Comparison of ENCODE assay signal across 8 cellular contexts in the genomic region with DNA sequence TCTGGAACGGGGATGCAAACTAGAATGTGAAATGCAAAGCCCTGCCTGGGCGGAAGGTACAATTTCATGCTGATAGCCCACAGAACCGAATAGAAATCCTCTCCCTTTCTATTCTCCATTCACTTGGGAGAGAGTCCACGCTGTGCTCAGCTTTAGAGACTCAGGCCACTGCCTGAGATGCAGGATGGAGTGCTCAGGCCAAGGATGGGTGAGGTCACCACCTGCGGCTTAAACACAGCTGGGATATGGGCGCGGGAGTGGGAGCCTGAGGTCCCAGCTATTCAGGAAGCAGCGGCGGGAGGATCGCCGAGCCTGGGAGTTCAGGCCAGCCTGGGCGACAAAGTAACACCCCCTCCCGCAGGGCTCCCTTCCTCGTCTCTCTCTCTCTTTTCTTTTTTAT. TPM values are rescaled to one million over a fixed set of nuclear protein-coding genes. Genes with fewer than 3 reads are reported as not detected.
DNase-seq lines count a peak whose midpoint lies in the region; ATAC-seq, FAIRE-seq and TF ChIP-seq lines count a peak whose summit lies in the region.

No MANE protein-coding gene starts in this region.

- TF ChIP-seq POLR2A in body of pancreas (IDR thresholded peaks at IDR 0.05) (no peak), spleen (IDR thresholded peaks at IDR 0.05) (no peak)

- peak; percentile 19 for ATAC-seq in GM18498 (IDR thresholded peaks at IDR 0.05; ENCODE audit: unreplicated experiment)
- ATAC-seq in body of pancreas: peak; percentile 27

- CTCF ChIA-PET in A673 (lab: Charles Lee) (no interaction called here), HEK293T (lab: Yijun Ruan, JAX) (no interaction called here)

- H3K36me3 ChIP-seq in A673 (ENCODE audit: insufficient read depth, low read length, poor library complexity, severe bottlenecking) (no peaks in the 10 kb centered on the region), body of pancreas (replicated peaks in 1 of 2; ENCODE audit: insufficient read depth in 1 of 2, low read depth in 2 of 2) (no peaks in the 10 kb centered on the region), keratinocyte (ENCODE audit: control insufficient read depth in 2 of 2, extremely low read depth in 1 of 2, insufficient read depth in 2 of 2, low read length in 2 of 2) (peaks cover 0 to 2% of the 10 kb centered on the region in 2 experiments), spleen (peaks cover 0 to 18% (median 4%) of the 10 kb centered on the region in 6 donors)

- H3K4me3 ChIP-seq in A673 (ENCODE audit: low read depth, low read length, poor library complexity, severe bottlenecking) (peak overlapping the region; percentile 58), body of pancreas (peak overlapping the region in 1 of 2 donors; percentile 31), keratinocyte (ENCODE audit: control insufficient read depth in 2 of 3, extremely low read depth in 1 of 3, insufficient read depth in 2 of 3, low read depth in 1 of 3, low read length in 3 of 3) (peak overlapping the region in 2 of 3 experiments; percentile 15 to 56), spleen (peak overlapping the region; percentile 41 to 80 (median 70))

- POLR2A ChIA-PET in A673 (lab: Charles Lee; ENCODE audit: low non-redundant PET) (no interaction called here), HEK293T (lab: Yijun Ruan, JAX) (no interaction called here)

- H3K9me3 ChIP-seq in A673 (ENCODE audit: low read depth, low read length, poor library complexity, severe bottlenecking) (no peaks in the 10 kb centered on the region), body of pancreas (no peaks in the 10 kb centered on the region), keratinocyte (ENCODE audit: control insufficient read depth, low read depth, low read length) (no peaks in the 10 kb centered on the region), spleen (peaks cover 0 to 44% (median 5%) of the 10 kb centered on the region in 8 donors)

- 13 to 25% methylated on average over 11 to 14 of the region's 14 CpGs for WGBS in body of pancreas, 2 donors
- 7 to 26% (median 14%) methylated on average over 13 to 14 of the region's 14 CpGs for WGBS in spleen, 5 donors

- no peaks in the 10 kb centered on the region for H3K9me1 ChIP-seq in keratinocyte (ENCODE audit: control insufficient read depth, extremely low read depth, insufficient read depth, low read length)

- intact Hi-C loops in A673 (cut with micrococcal nuclease; ENCODE audit: unreplicated experiment) (no loop called here), body of pancreas (cut with DNase I) (no loop called here), spleen (cut with DNase I; ENCODE audit: low total_unique reads) (loop anchor here (5.0 kb wide), 1 partner anchor 36 kb away; no protein-coding TSS in a partner anchor)

- H3K79me2 ChIP-seq in keratinocyte (ENCODE audit: control insufficient read depth, insufficient read depth, low read length): peaks cover 2% of the 10 kb centered on the region

- no peaks in the 10 kb centered on the region for H4K20me1 ChIP-seq in keratinocyte (ENCODE audit: control insufficient read depth, extremely low read depth, insufficient read depth, low read length)

- H2AFZ ChIP-seq in keratinocyte (ENCODE audit: control insufficient read depth, low read length): peak overlapping the region; percentile 64

- BruUV-seq in A673 (replicated peaks; lab: Mats Ljungman, UMichigan): TSS peak; percentile 72

- peak overlapping the region; percentile 84 for H3K4me2 ChIP-seq in keratinocyte (ENCODE audit: control insufficient read depth, extremely low read depth, insufficient read depth, low read depth, low read length)

- no peaks in the 10 kb centered on the region for H3K4me1 ChIP-seq in A673 (ENCODE audit: insufficient read depth, low read length, poor library complexity, severe bottlenecking)
- peaks cover 20% of the 10 kb centered on the region for H3K4me1 ChIP-seq in body of pancreas
- peaks cover 11% of the 10 kb centered on the region for H3K4me1 ChIP-seq in keratinocyte (ENCODE audit: control insufficient read depth, extremely low read depth, insufficient read depth, low read length)
- peaks cover 4 to 35% (median 18%) of the 10 kb centered on the region in 6 donors for H3K4me1 ChIP-seq in spleen

- FAIRE-seq in keratinocyte (lab: Jason Lieb, UNC): no peak

- H3K27me3 ChIP-seq in A673 (replicated peaks; ENCODE audit: insufficient read depth, low read depth, low read length, poor library complexity) (no peaks in the 10 kb centered on the region), body of pancreas (no peaks in the 10 kb centered on the region), keratinocyte (ENCODE audit: control insufficient read depth, extremely low read depth, insufficient read depth, low read length) (no peaks in the 10 kb centered on the region), spleen (replicated peaks in 1 of 7) (no peaks in the 10 kb centered on the region)

- H3K9ac ChIP-seq in keratinocyte (ENCODE audit: control insufficient read depth, extremely low read depth, insufficient read depth, low read length): no peak overlapping the region

- TF ChIP-seq CTCF in A673 (conservative IDR thresholded peaks at IDR 0.05; ENCODE audit: low read depth, low read length): no peak
- TF ChIP-seq CTCF in body of pancreas (IDR thresholded peaks at IDR 0.05): no peak
- TF ChIP-seq CTCF in keratinocyte (optimal IDR thresholded peaks at IDR 0.05 in 1 of 3, IDR thresholded peaks at IDR 0.05 in 1 of 3, conservative IDR thresholded peaks at IDR 0.05 in 1 of 3; ENCODE audit: extremely low read depth in 1 of 3, insufficient read depth in 2 of 3, low read length in 3 of 3): no peak
- no peak for TF ChIP-seq CTCF in spleen (IDR thresholded peaks at IDR 0.05 in 8 of 11, conservative IDR thresholded peaks at IDR 0.05 in 3 of 11)

- no peak overlapping the region for H3K27ac ChIP-seq in A673 (ENCODE audit: low read depth, low read length, poor library complexity, severe bottlenecking)
- H3K27ac ChIP-seq in body of pancreas: peak overlapping the region in 3 of 4 donors; percentile 37 to 91 (median 88)
- no peak overlapping the region for H3K27ac ChIP-seq in keratinocyte (ENCODE audit: control insufficient read depth, insufficient read depth, low read length)
- H3K27ac ChIP-seq in spleen: peak overlapping the region in 7 of 8 donors; percentile 89 to 93 (median 92)

- dilution Hi-C loops in keratinocyte (cut with MboI; ENCODE audit: extremely low pct_ligation_motif_present, low sequenced_read_pairs): no loop called here

- DNase-seq in A673 (ENCODE audit: low spot score): no peak
- DNase-seq in LoVo (ENCODE audit: low spot score): peak; percentile 8
- DNase-seq in body of pancreas: peak in 3 of 4 donors; percentile 13 to 24 (median 18)
- DNase-seq in keratinocyte (ENCODE audit: low read depth, low spot score): no peak
- peak; percentile 78 for DNase-seq in spleen
- DNase-seq in foreskin melanocyte: no peak
- no peak for DNase-seq in HEK293T (ENCODE audit: extremely low spot score)

TF ChIP-seq in HEK293T, 16 proteins besides CTCF, POLR2A, EP300 and RAD21:
- TF ChIP-seq, protein P1, sequence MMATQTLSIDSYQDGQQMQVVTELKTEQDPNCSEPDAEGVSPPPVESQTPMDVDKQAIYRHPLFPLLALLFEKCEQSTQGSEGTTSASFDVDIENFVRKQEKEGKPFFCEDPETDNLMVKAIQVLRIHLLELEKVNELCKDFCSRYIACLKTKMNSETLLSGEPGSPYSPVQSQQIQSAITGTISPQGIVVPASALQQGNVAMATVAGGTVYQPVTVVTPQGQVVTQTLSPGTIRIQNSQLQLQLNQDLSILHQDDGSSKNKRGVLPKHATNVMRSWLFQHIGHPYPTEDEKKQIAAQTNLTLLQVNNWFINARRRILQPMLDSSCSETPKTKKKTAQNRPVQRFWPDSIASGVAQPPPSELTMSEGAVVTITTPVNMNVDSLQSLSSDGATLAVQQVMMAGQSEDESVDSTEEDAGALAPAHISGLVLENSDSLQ (IDR thresholded peaks at IDR 0.05): no peak
- no peak for TF ChIP-seq FOXM1 (IDR thresholded peaks at IDR 0.05; ENCODE audit: borderline replicate concordance)
- no peak for TF ChIP-seq ZNF384 (IDR thresholded peaks at IDR 0.05)
- no peak for TF ChIP-seq LEF1 (IDR thresholded peaks at IDR 0.05; ENCODE audit: borderline replicate concordance)
- TF ChIP-seq TARDBP (IDR thresholded peaks at IDR 0.05): no peak
- TF ChIP-seq NFRKB (IDR thresholded peaks at IDR 0.05): no peak
- TF ChIP-seq CTBP1 (IDR thresholded peaks at IDR 0.05; ENCODE audit: borderline replicate concordance): no peak
- TF ChIP-seq L3MBTL2 (conservative IDR thresholded peaks at IDR 0.05): no peak
- TF ChIP-seq FOXK2 (IDR thresholded peaks at IDR 0.05): no peak
- TF ChIP-seq BHLHE40 (IDR thresholded peaks at IDR 0.05; ENCODE audit: borderline replicate concordance): no peak
- TF ChIP-seq SP1 (IDR thresholded peaks at IDR 0.05): no peak
- no peak for TF ChIP-seq SUZ12 (IDR thresholded peaks at IDR 0.05)
- TF ChIP-seq ELF4 (IDR thresholded peaks at IDR 0.05): no peak
- no peak for TF ChIP-seq FOXA1 (IDR thresholded peaks at IDR 0.05)
- TF ChIP-seq HDGF (IDR thresholded peaks at IDR 0.05; ENCODE audit: borderline replicate concordance): no peak
- no peak for TF ChIP-seq ARNT (IDR thresholded peaks at IDR 0.05)

RNA-seq across cellular contexts. Expression of a gene that starts 0.4 kb away (rescaled TPM):
- total RNA-seq in A673 (2021) (23.0 and 23.7 TPM in 2 replicates), body of pancreas (10 to 100 TPM; 30.7 to 46.2 TPM), spleen (10 to 100 TPM; 31.8 to 87.7 (median 65.9) TPM)
- polyA plus RNA-seq in keratinocyte (18.3 to 67.3 TPM (median 47.3 TPM) in 3 replicates), spleen (10 to 100 TPM; 38.4 to 58.8 (median 49.3) TPM)
- polyA plus RNA-seq in keratinocyte (2011; ENCODE audit: low read depth): 80.4 TPM
- polyA plus RNA-seq in keratinocyte (2011; cell fraction: cytosol; rRNA removed): 9.0 and 22.6 TPM in 2 replicates
- polyA plus RNA-seq in keratinocyte (2011; cell fraction: nucleus; rRNA removed): 188 and 216 TPM in 2 replicates
- polyA plus RNA-seq in keratinocyte (2012; ENCODE audit: low replicate concordance): 13.9 and 87.3 TPM in 2 replicates
- polyA minus RNA-seq in keratinocyte: 6.0 to 46.1 TPM (median 37.9 TPM) in 3 replicates
- polyA minus RNA-seq in keratinocyte (2011; cell fraction: cytosol; rRNA and poly(A)+ RNA removed): 8.8 TPM
- 53.8 and 94.5 TPM in 2 replicates for polyA minus RNA-seq in keratinocyte (2011; cell fraction: nucleus; rRNA and poly(A)+ RNA removed)

Comparison
In these comparisons a context has a peak if more than half of its experiments do, and no peak if none do; other contexts are left out.
1. DNase-seq: peak in LoVo (single experiment), body of pancreas (3 of 4) and spleen (single experiment); none in A673 (single experiment), keratinocyte (single experiment), foreskin melanocyte (single experiment) and HEK293T (single experiment).
2. H3K27ac ChIP-seq: peak in body of pancreas (3 of 4) and spleen (7 of 8); none in A673 (single experiment) and keratinocyte (single experiment).